Comparison of ENCODE assay signal across 8 cellular contexts in genomic region chr6:119533603-119534279, GRCh38.
DNase-seq lines count a peak whose midpoint lies in the region; ATAC-seq and TF ChIP-seq lines count a peak whose summit lies in the region.

No MANE protein-coding gene starts in this region.

- no peak overlapping the region for H2AK5ac ChIP-seq in mesendoderm (ENCODE audit: low read length)

- no peak overlapping the region for H2BK5ac ChIP-seq in mesendoderm (ENCODE audit: low read length)

- H3K4ac ChIP-seq in mesendoderm (ENCODE audit: low read depth, low read length), result no peak overlapping the region

- POLR2A ChIA-PET in HEK293 (lab: Yijun Ruan, JAX), result no interaction called here

- no peaks in the 10 kb centered on the region for H3K36me3 ChIP-seq in HEK293 (ENCODE audit: control insufficient read depth in 2 of 2, insufficient read depth in 1 of 2, low read length in 2 of 2)
- H3K36me3 ChIP-seq in OCI-LY3 (replicated peaks; ENCODE audit: low read depth, low read length), result no peaks in the 10 kb centered on the region
- H3K36me3 ChIP-seq in mesendoderm (ENCODE audit: control insufficient read depth, insufficient read depth, low read length), result no peaks in the 10 kb centered on the region

- no peaks in the 10 kb centered on the region for H3K9me3 ChIP-seq in HEK293 (ENCODE audit: control insufficient read depth, insufficient read depth, low read depth, low read length)
- no peaks in the 10 kb centered on the region for H3K9me3 ChIP-seq in OCI-LY3 (ENCODE audit: insufficient read depth, low read length)

- no peak overlapping the region for H3K18ac ChIP-seq in mesendoderm (ENCODE audit: low read length)

- H3K79me2 ChIP-seq in OCI-LY3 (ENCODE audit: low read length) (no peaks in the 10 kb centered on the region), mesendoderm (ENCODE audit: control insufficient read depth, insufficient read depth, low read length) (no peaks in the 10 kb centered on the region)

- 100% methylated on average over 1 of the region's 5 CpGs for WGBS in mesendoderm (ENCODE audit: extremely low coverage, insufficient coverage, low lambda C conversion rate)

- TF ChIP-seq CTCF in HEK293 (tag by site-specific recombination; IDR thresholded peaks at IDR 0.05) (no peak), OCI-LY3 (IDR thresholded peaks at IDR 0.05; ENCODE audit: low read depth, low read length) (no peak)

- peak; percentile 63 for ATAC-seq in GM18508 (IDR thresholded peaks at IDR 0.05; ENCODE audit: insufficient read depth, unreplicated experiment)

- H2BK15ac ChIP-seq in mesendoderm (replicated peaks; ENCODE audit: low read depth), result peak overlapping the region; percentile 74

- H3K4me3 ChIP-seq in HEK293 (ENCODE audit: low read depth, low read length) (no peak overlapping the region), OCI-LY3 (ENCODE audit: low read length) (peak overlapping the region; percentile 49), mesendoderm (ENCODE audit: low read length) (no peak overlapping the region)

- no peak overlapping the region for H3K27ac ChIP-seq in HEK293 (ENCODE audit: extremely low read depth, low read depth, low read length)
- peak overlapping the region; percentile 89 for H3K27ac ChIP-seq in OCI-LY3 (ENCODE audit: low read length)
- H3K27ac ChIP-seq in mesendoderm (ENCODE audit: low read depth, low read length), result no peak overlapping the region

- no peak overlapping the region for H4K8ac ChIP-seq in mesendoderm (ENCODE audit: low read depth, low read length)

- H3K9ac ChIP-seq in OCI-LY3 (ENCODE audit: low read length) (peak overlapping the region; percentile 48), mesendoderm (ENCODE audit: low read length) (no peak overlapping the region)

- DNase-seq in mesendoderm (no peak), NCI-H187 (lab: John Stamatoyannopoulos, UW) (no peak), SW 1271 (lab: John Stamatoyannopoulos, UW) (no peak), epidermal melanocyte (ENCODE audit: insufficient read length, low spot score) (no peak), DMS79 (lab: John Stamatoyannopoulos, UW) (no peak)

- H3K56ac ChIP-seq in mesendoderm (ENCODE audit: low read length), result no peak overlapping the region

- no peaks in the 10 kb centered on the region for H3K79me1 ChIP-seq in mesendoderm (ENCODE audit: low read length)

- no peak overlapping the region for H3K23ac ChIP-seq in mesendoderm (ENCODE audit: low read length)

- H3K4me2 ChIP-seq in OCI-LY3 (ENCODE audit: low read length) (peak overlapping the region; percentile 72), mesendoderm (ENCODE audit: low read length) (no peak overlapping the region)

- no peaks in the 10 kb centered on the region for H3K4me1 ChIP-seq in HEK293 (ENCODE audit: control insufficient read depth, insufficient read depth, low read length)
- peaks cover 46% of the 10 kb centered on the region for H3K4me1 ChIP-seq in OCI-LY3 (ENCODE audit: low read length)
- no peaks in the 10 kb centered on the region for H3K4me1 ChIP-seq in mesendoderm (ENCODE audit: control insufficient read depth, low read depth, low read length)

- H3K27me3 ChIP-seq in OCI-LY3 (ENCODE audit: low read depth, low read length) (no peaks in the 10 kb centered on the region), mesendoderm (ENCODE audit: insufficient read depth, low read length, poor library complexity) (no peaks in the 10 kb centered on the region)

- CTCF ChIA-PET in HEK293 (lab: Yijun Ruan, JAX), result interaction anchor here (0.6 kb wide), 1 partner anchor 195 kb away, joined by 3 read pairs; no protein-coding TSS in a partner anchor

- no peak overlapping the region for H2BK120ac ChIP-seq in mesendoderm (ENCODE audit: low read depth, low read length)

- H4K20me1 ChIP-seq in OCI-LY3 (ENCODE audit: insufficient read depth, low read length), result no peaks in the 10 kb centered on the region

- H4K5ac ChIP-seq in mesendoderm (ENCODE audit: low read length), result no peak overlapping the region

- H2AFZ ChIP-seq in OCI-LY3 (ENCODE audit: low read depth, low read length), result no peak overlapping the region

TF ChIP-seq in HEK293, 187 proteins besides CTCF, POLR2A, EP300 and RAD21:
- TF ChIP-seq PRDM2 (tag by site-specific recombination; IDR thresholded peaks at IDR 0.05; ENCODE audit: borderline replicate concordance) (no peak), ZNF184 (tag by site-specific recombination; IDR thresholded peaks at IDR 0.05) (0 out of 2 replicates have a peak, but pooled peaks have one; percentile 17)
